12 cellular contexts compared by ENCODE assay signal in the genomic region with DNA sequence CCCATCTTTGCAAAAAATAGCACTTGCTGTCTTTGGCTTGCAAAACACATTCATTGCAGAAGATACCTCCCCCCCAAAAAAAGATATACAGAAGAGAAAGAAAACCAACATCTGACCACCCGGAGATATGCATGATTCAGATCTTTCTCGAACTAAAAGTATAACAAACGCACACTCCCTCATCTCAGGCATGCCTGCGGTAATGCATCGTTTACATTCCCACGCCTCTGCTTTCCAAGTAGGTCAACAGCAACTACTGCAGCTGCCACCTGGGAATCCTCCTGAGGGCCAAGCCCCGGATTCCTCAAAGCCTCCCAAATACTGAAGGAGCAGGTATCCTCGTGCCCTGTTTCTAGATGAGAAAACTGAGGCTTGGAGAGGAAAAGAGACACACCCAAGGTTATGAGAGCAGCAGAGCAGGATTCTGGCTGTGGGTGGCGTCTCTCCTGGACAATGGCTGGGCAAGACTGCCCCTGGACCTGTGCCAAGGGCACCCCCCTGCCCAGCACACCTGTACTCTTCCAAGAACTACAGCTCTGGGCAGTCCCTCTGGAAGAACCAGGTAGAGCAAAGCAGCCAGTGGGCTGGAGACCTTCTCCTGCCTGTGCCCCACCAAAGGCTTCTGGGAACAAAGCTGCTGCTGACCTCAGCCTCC. TPM values are rescaled to one million over a fixed set of nuclear protein-coding genes. Genes with fewer than 3 reads are reported as not detected.
A peak's percentile ranks its signal among the peaks of the same experiment; 100 is the strongest.
DNase-seq lines count a peak whose midpoint lies in the region; ATAC-seq and TF ChIP-seq lines count a peak whose summit lies in the region.
"Had no signal": no experiment of that assay in that cellular context is flagged by ENCODE, and none has a peak within 500 bp of the region (broad histone marks: within the 10 kb centered on the region; RNA-seq: fewer than 3 reads in every experiment).

No MANE protein-coding gene starts in this region.

- no peak overlapping the region for H3K27ac ChIP-seq in foreskin keratinocyte
- peak overlapping the region; percentile 37 for H3K27ac ChIP-seq in stomach smooth muscle (ENCODE audit: low read length)
- H3K27ac ChIP-seq in coronary artery, result no peak overlapping the region
- no peak overlapping the region for H3K27ac ChIP-seq in right cardiac atrium (ENCODE audit: low read length)

- intact Hi-C loops in right cardiac atrium (cut with DNase I), result no loop called here

- DNase-seq in NCI-H2029 (lab: John Stamatoyannopoulos, UW), result peak; percentile 3
- DNase-seq in NCI-H2029 treated with DMSO at 0.1 percent for 48 hours (lab: John Stamatoyannopoulos, UW), result no peak
- peak; percentile 100 for DNase-seq in amniotic epithelial cell (ENCODE audit: low read depth)
- peak; percentile 51 to 55 for DNase-seq in foreskin keratinocyte
- no peak for DNase-seq in coronary artery (ENCODE audit: low spot score)
- no peak for DNase-seq in right cardiac atrium
- DNase-seq: activated CD4-positive, alpha-beta T cell treated with anti-CD3 and anti-CD28 coated beads, Interleukin-2, amount 50 U/mL, for 48 hours; retina; SHP77 treated with DMSO at 0.1 percent for 48 hours had no signal

- 80% methylated on average over 9 of the region's 9 CpGs for WGBS in right cardiac atrium

- ATAC-seq in foreskin keratinocyte (no peak), HG03565 (IDR thresholded peaks at IDR 0.05; ENCODE audit: unreplicated experiment) (no peak), right cardiac atrium (no peak)
- ATAC-seq: activated naive CD4-positive, alpha-beta T cell treated with anti-CD3 and anti-CD28 coated beads, Interleukin-2, amount 50 U/mL, for 72 hours had no signal

- peaks cover 14 to 45% of the 10 kb centered on the region in 2 donors for H3K36me3 ChIP-seq in stomach smooth muscle (ENCODE audit: control insufficient read depth in 2 of 2, insufficient read depth in 2 of 2, low read length in 2 of 2)

- TF ChIP-seq CTCF in foreskin keratinocyte (conservative IDR thresholded peaks at IDR 0.05) (no peak), coronary artery (IDR thresholded peaks at IDR 0.05) (no peak)

- H3K27me3 ChIP-seq in foreskin keratinocyte (no peaks in the 10 kb centered on the region), stomach smooth muscle (ENCODE audit: control insufficient read depth in 1 of 2, insufficient read depth in 2 of 2, low read length in 2 of 2) (no peaks in the 10 kb centered on the region), right cardiac atrium (ENCODE audit: control insufficient read depth, insufficient read depth) (no peaks in the 10 kb centered on the region)

- no peak overlapping the region for H3K4me3 ChIP-seq in stomach smooth muscle (ENCODE audit: low read length in 2 of 2)
- H3K4me3 ChIP-seq in coronary artery, result no peak overlapping the region
- no peak overlapping the region for H3K4me3 ChIP-seq in right cardiac atrium (ENCODE audit: low read length)

- H3K9ac ChIP-seq in stomach smooth muscle (ENCODE audit: low read length in 2 of 2), result no peak overlapping the region

- H3K4me1 ChIP-seq in foreskin keratinocyte (no peaks in the 10 kb centered on the region), stomach smooth muscle (ENCODE audit: control insufficient read depth, insufficient read depth, low read length) (peaks cover 13% of the 10 kb centered on the region), right cardiac atrium (ENCODE audit: control insufficient read depth, insufficient read depth, low read length) (no peaks in the 10 kb centered on the region)

- H3K9me3 ChIP-seq in stomach smooth muscle (ENCODE audit: control insufficient read depth in 2 of 2, low read length in 2 of 2), result no peaks in the 10 kb centered on the region
- H3K9me3 ChIP-seq in right cardiac atrium (ENCODE audit: control insufficient read depth, low read length), result no peaks in the 10 kb centered on the region

RNA-seq across cellular contexts. Expression of gene NUP50, which starts 38.1 kb away (rescaled TPM):
- total RNA-seq in foreskin keratinocyte (63.7 and 67.4 TPM in 2 replicates), right cardiac atrium (10 to 100 TPM; 15.3 to 24.8 (median 19.7) TPM)
- polyA plus RNA-seq in foreskin keratinocyte (15.8 and 20.4 TPM in 2 replicates), right cardiac atrium (5.8 TPM)

RNA-seq across cellular contexts. Expression of gene KIAA0930, which starts 38.9 kb away (rescaled TPM):
- total RNA-seq in foreskin keratinocyte (108 and 112 TPM in 2 replicates), right cardiac atrium (10 to 100 TPM; 23.3 to 34.1 (median 25.6) TPM)
- polyA plus RNA-seq in foreskin keratinocyte (93.5 and 102 TPM in 2 replicates), right cardiac atrium (14.8 TPM)

Comparison
In these comparisons a context has a peak if more than half of its experiments do, and no peak if none do; other contexts are left out.
1. DNase-seq: peak in NCI-H2029 (single experiment), amniotic epithelial cell (single experiment) and foreskin keratinocyte (2 of 2); none in NCI-H2029 treated with DMSO at 0.1 percent for 48 hours (single experiment), coronary artery (single experiment) and right cardiac atrium (0 of 3).